Comparison of ENCODE assay signal across 32 cellular contexts in genomic region chr1:211484738-211485479, GRCh38. TPM values are rescaled to one million over a fixed set of nuclear protein-coding genes. Genes with fewer than 3 reads are reported as not detected.
A peak's percentile ranks its signal among the peaks of the same experiment; 100 is the strongest.
DNase-seq lines count a peak whose midpoint lies in the region; ATAC-seq and TF ChIP-seq lines count a peak whose summit lies in the region.
"Had no signal": no experiment of that assay in that cellular context is flagged by ENCODE, and none has a peak within 500 bp of the region (broad histone marks: within the 10 kb centered on the region; RNA-seq: fewer than 3 reads in every experiment).

No MANE protein-coding gene starts in this region.

- CTCF ChIA-PET in IMR-90 (lab: Yijun Ruan, JAX): interaction anchor here (1.1 to 1.8 kb wide), 3 partner anchors 9 to 161 kb away, joined by 4 to 6 read pairs (median 5); no protein-coding TSS in a partner anchor

- H2AFZ ChIP-seq in IMR-90 (replicated peaks; ENCODE audit: low read length, poor library complexity): peak overlapping the region; percentile 47
- H2AFZ ChIP-seq: hepatocyte had no signal

- H2BK20ac ChIP-seq in IMR-90 (ENCODE audit: low read depth, low read length): no peak overlapping the region

- no peak overlapping the region for H3K18ac ChIP-seq in IMR-90 (ENCODE audit: low read depth, low read length)

- H3K9me1 ChIP-seq in IMR-90 (ENCODE audit: insufficient read depth, low read length): peaks cover 2% of the 10 kb centered on the region; the same call in 1 of the 2 replicates

- intact Hi-C loops in IMR-90 (cut with micrococcal nuclease): no loop called here
- intact Hi-C loops in left cardiac atrium (cut with DNase I): no loop called here
- intact Hi-C loops in posterior vena cava (cut with DNase I): no loop called here
- intact Hi-C loops in activated T-helper 2 cell treated with anti-CD3 and anti-CD28 coated beads, Interferon-gamma antibody, Interleukin-2, Interleukin-4, amounts not matched to agents 10 μg/mL and 5 μg/mL and 100 μg/mL, durations not matched to agents 14 hours and 24 hours and 36 hours (cut with micrococcal nuclease): no loop called here

- POLR2A ChIA-PET in IMR-90 (lab: Charles Lee; ENCODE audit: unreplicated experiment): no interaction called here

- H4K91ac ChIP-seq in IMR-90 (ENCODE audit: insufficient read depth, low read depth, low read length): no peak overlapping the region

- H3K36me3 ChIP-seq in IMR-90 (ENCODE audit: control insufficient read depth, insufficient read depth, low read length): no peaks in the 10 kb centered on the region
- no peaks in the 10 kb centered on the region for H3K36me3 ChIP-seq in tibial nerve
- H3K36me3 ChIP-seq: HAP-1, prostate gland had no signal

- no peaks in the 10 kb centered on the region for H3K9me3 Mint-ChIP-seq in activated T-helper 2 cell treated with anti-CD3 and anti-CD28 coated beads, Interferon-gamma antibody, Interleukin-2, Interleukin-4, amounts not matched to agents 10 μg/mL and 5 μg/mL and 100 μg/mL, durations not matched to agents 14 hours and 24 hours and 36 hours
- H3K9me3 Mint-ChIP-seq: activated CD4-positive, alpha-beta T cell treated with anti-CD3 and anti-CD28 coated beads, Interleukin-2, amount 10 ng/mL, durations not matched to agents 24 days and 14 days; activated naive CD4-positive, alpha-beta T cell treated with anti-CD3 and anti-CD28 coated beads for 36 hours; activated T-cell treated with anti-CD3 and anti-CD28 coated beads, Interleukin-2, amount 50 U/mL, for 72 hours had no signal

- no peaks in the 10 kb centered on the region for H3K79me1 ChIP-seq in IMR-90 (ENCODE audit: low read depth in 1 of 2, low read length in 2 of 2)

- no peak overlapping the region for H4K8ac ChIP-seq in IMR-90 (ENCODE audit: low read depth in 2 of 2, low read length in 2 of 2)

- H3K23ac ChIP-seq in IMR-90 (ENCODE audit: low read depth, low read length): no peak overlapping the region

- H3K4me1 ChIP-seq in IMR-90 (ENCODE audit: control insufficient read depth, insufficient read depth, low read length) (no peaks in the 10 kb centered on the region), tibial nerve (no peaks in the 10 kb centered on the region)
- H3K4me1 ChIP-seq: HAP-1, prostate gland had no signal

- H2BK120ac ChIP-seq in IMR-90 (ENCODE audit: low read depth, low read length): no peak overlapping the region

- no peak for TF ChIP-seq RAD21 in IMR-90 (IDR thresholded peaks at IDR 0.05; ENCODE audit: low read length)

- no peaks in the 10 kb centered on the region for H3K36me3 Mint-ChIP-seq in activated T-helper 2 cell treated with anti-CD3 and anti-CD28 coated beads, Interferon-gamma antibody, Interleukin-2, Interleukin-4, amounts not matched to agents 10 μg/mL and 5 μg/mL and 100 μg/mL, durations not matched to agents 14 hours and 24 hours and 36 hours (ENCODE audit: low read depth)

- no peak overlapping the region for H2BK5ac ChIP-seq in IMR-90 (ENCODE audit: low read depth, low read length, poor library complexity, severe bottlenecking)

- no peak overlapping the region for H2AK9ac ChIP-seq in IMR-90 (replicated peaks; ENCODE audit: low read depth, low read length, poor library complexity)

- H3K14ac ChIP-seq in IMR-90 (replicated peaks; ENCODE audit: low read depth, low read length): no peak overlapping the region

- BruUV-seq in IMR-90 (replicated peaks; lab: Mats Ljungman, UMichigan): no TSS peak

- TF ChIP-seq EP300 in tibial nerve (IDR thresholded peaks at IDR 0.05): no peak

- peaks cover 22% of the 10 kb centered on the region for H3K27me3 ChIP-seq in IMR-90 (ENCODE audit: control insufficient read depth, insufficient read depth, low read length)
- peaks cover 0 to 2% of the 10 kb centered on the region in 2 donors for H3K27me3 ChIP-seq in tibial nerve
- H3K27me3 ChIP-seq: hepatocyte had no signal

- WGBS in IMR-90 (ENCODE audit: extremely low coverage in 2 of 2, insufficient read length in 1 of 2), 2 experiments: 100% methylated on average over 2 of the region's 12 CpGs; no CpG with 5 or more reads in 1 of the 2 experiments
- 66 to 71% methylated on average over 12 of the region's 12 CpGs for WGBS in tibial nerve, 2 donors

- peaks cover 5% of the 10 kb centered on the region for H3K4me1 Mint-ChIP-seq in activated T-helper 2 cell treated with anti-CD3 and anti-CD28 coated beads, Interferon-gamma antibody, Interleukin-2, Interleukin-4, amounts not matched to agents 10 μg/mL and 5 μg/mL and 100 μg/mL, durations not matched to agents 14 hours and 24 hours and 36 hours (ENCODE audit: low read depth)
- H3K4me1 Mint-ChIP-seq: activated CD4-positive, alpha-beta T cell treated with anti-CD3 and anti-CD28 coated beads, Interleukin-2, amount 10 ng/mL, durations not matched to agents 24 days and 14 days had no signal

- H3K9ac ChIP-seq in IMR-90 (ENCODE audit: low read depth, low read length): no peak overlapping the region

- H3K9me3 ChIP-seq in IMR-90 (ENCODE audit: control insufficient read depth, insufficient read depth, low read length) (no peaks in the 10 kb centered on the region), tibial nerve (no peaks in the 10 kb centered on the region)
- H3K9me3 ChIP-seq: HAP-1, prostate gland had no signal

- no peak overlapping the region for H2AK5ac ChIP-seq in IMR-90 (ENCODE audit: low read depth, low read length)

- dilution Hi-C loops in IMR-90 (cut with HindIII; ENCODE audit: low sequenced_read_pairs, unreplicated experiment): no loop called here

- H4K5ac ChIP-seq in IMR-90 (ENCODE audit: low read depth, low read length): no peak overlapping the region

- TF ChIP-seq CTCF in IMR-90 (conservative IDR thresholded peaks at IDR 0.05; ENCODE audit: low read depth, low read length) (no peak), tibial nerve (IDR thresholded peaks at IDR 0.05) (no peak)

- H3K27me3 Mint-ChIP-seq in activated T-helper 2 cell treated with anti-CD3 and anti-CD28 coated beads, Interferon-gamma antibody, Interleukin-2, Interleukin-4, amounts not matched to agents 10 μg/mL and 5 μg/mL and 100 μg/mL, durations not matched to agents 14 hours and 24 hours and 36 hours (ENCODE audit: low read depth): peaks cover 17% of the 10 kb centered on the region

- ATAC-seq in IMR-90 (ENCODE audit: low read depth): no peak
- ATAC-seq in left cardiac atrium: peak; percentile 78
- ATAC-seq in HG02759 (IDR thresholded peaks at IDR 0.05; ENCODE audit: unreplicated experiment): no peak
- no peak for ATAC-seq in GM18519 (IDR thresholded peaks at IDR 0.05; ENCODE audit: low FRiP score, unreplicated experiment)
- ATAC-seq: activated T-cell treated with anti-CD3 and anti-CD28 coated beads, Interleukin-2, amount 50 U/mL, for 72 hours; left colon had no signal

- H3K56ac ChIP-seq in IMR-90 (ENCODE audit: extremely low read depth, insufficient read depth, low read length): no peak overlapping the region

- no peak for TF ChIP-seq POLR2A in IMR-90 (IDR thresholded peaks at IDR 0.05; ENCODE audit: low read depth, low read length)
- TF ChIP-seq POLR2A in tibial nerve (IDR thresholded peaks at IDR 0.05): no peak

- H3K4me3 ChIP-seq in IMR-90 (ENCODE audit: insufficient read depth, low read depth, low read length) (no peak overlapping the region), tibial nerve (no peak overlapping the region)
- H3K4me3 ChIP-seq: dorsolateral prefrontal cortex, HAP-1, hepatocyte, prostate gland had no signal

- H2BK15ac ChIP-seq in IMR-90 (ENCODE audit: low read depth, low read length): no peak overlapping the region

- H3K4me2 ChIP-seq in IMR-90 (ENCODE audit: low read depth, low read length): no peak overlapping the region
- H3K4me2 ChIP-seq: hepatocyte had no signal

- no peaks in the 10 kb centered on the region for H4K20me1 ChIP-seq in IMR-90 (ENCODE audit: insufficient read depth, low read length)

- H3K4me3 Mint-ChIP-seq in activated T-helper 2 cell treated with anti-CD3 and anti-CD28 coated beads, Interferon-gamma antibody, Interleukin-2, Interleukin-4, amounts not matched to agents 10 μg/mL and 5 μg/mL and 100 μg/mL, durations not matched to agents 14 hours and 24 hours and 36 hours (ENCODE audit: low read depth): no peak overlapping the region
- H3K4me3 Mint-ChIP-seq: activated CD4-positive, alpha-beta T cell treated with anti-CD3 and anti-CD28 coated beads, Interleukin-2, amount 10 ng/mL, durations not matched to agents 24 days and 14 days; activated naive CD4-positive, alpha-beta T cell treated with anti-CD3 and anti-CD28 coated beads for 36 hours; activated T-cell treated with anti-CD3 and anti-CD28 coated beads, Interleukin-2, amount 50 U/mL, for 72 hours had no signal

- no peak overlapping the region for H3K4ac ChIP-seq in IMR-90 (ENCODE audit: low read depth, low read length)

- in situ Hi-C loops in IMR-90 (cut with MboI; ENCODE audit: low sequenced_read_pairs): no loop called here

- no peak overlapping the region for H3K27ac Mint-ChIP-seq in activated T-helper 2 cell treated with anti-CD3 and anti-CD28 coated beads, Interferon-gamma antibody, Interleukin-2, Interleukin-4, amounts not matched to agents 10 μg/mL and 5 μg/mL and 100 μg/mL, durations not matched to agents 14 hours and 24 hours and 36 hours
- H3K27ac Mint-ChIP-seq: activated CD4-positive, alpha-beta T cell treated with anti-CD3 and anti-CD28 coated beads, Interleukin-2, amount 10 ng/mL, durations not matched to agents 24 days and 14 days; activated naive CD4-positive, alpha-beta T cell treated with anti-CD3 and anti-CD28 coated beads for 36 hours; activated T-cell treated with anti-CD3 and anti-CD28 coated beads, Interleukin-2, amount 50 U/mL, for 72 hours had no signal

- H3K27ac ChIP-seq in IMR-90 (ENCODE audit: insufficient read depth, low read length): no peak overlapping the region
- H3K27ac ChIP-seq in tibial nerve: no peak overlapping the region
- H3K27ac ChIP-seq: dorsolateral prefrontal cortex, hepatocyte, HL-60, prostate gland, VCaP had no signal

- DNase-seq in IMR-90 (no peak), NCI-H82 treated with DMSO at 0.1 percent for 48 hours (lab: John Stamatoyannopoulos, UW; ENCODE audit: unreplicated experiment) (peak; percentile 99), left cardiac atrium (no peak), posterior vena cava (ENCODE audit: low spot score) (peak; percentile 38), tibial nerve (ENCODE audit: low spot score in 2 of 2) (no peak)
- no peak for DNase-seq in activated T-helper 2 cell treated with anti-CD3 and anti-CD28 coated beads, Interferon-gamma antibody, Interleukin-2, Interleukin-4, amounts not matched to agents 10 μg/mL and 5 μg/mL and 100 μg/mL, durations not matched to agents 14 hours and 24 hours and 36 hours (ENCODE audit: low spot score)
- DNase-seq: activated CD4-positive, alpha-beta T cell treated with anti-CD3 and anti-CD28 coated beads, Interleukin-2, amount 10 ng/mL, durations not matched to agents 24 days and 14 days; activated naive CD4-positive, alpha-beta T cell treated with anti-CD3 and anti-CD28 coated beads for 36 hours; activated T-cell treated with anti-CD3 and anti-CD28 coated beads, Interleukin-2, amount 50 U/mL, for 72 hours; cerebellar nuclear complex; COR-L47; DMS79 treated with DMSO at 0.1 percent for 48 hours; dorsolateral prefrontal cortex; GDM1; left colon; NCI-H2081 treated with DMSO at 0.1 percent for 48 hours; NCI-H2227 treated with DMSO at 0.1 percent for 48 hours; NCI-H748 treated with DMSO at 0.1 percent for 48 hours; RPMI8226; stimulated activated CD4-positive, alpha-beta T cell treated with anti-CD3 and anti-CD28 coated beads, Interleukin-15, amount 100 ng/mL, for 24 hours; stimulated activated CD4-positive, alpha-beta T cell treated with anti-CD3 and anti-CD28 coated beads, Interleukin-4, amount 100 ng/mL, for 4 hours; T1000 had no signal

RNA-seq across cellular contexts. Expression of gene RD3, which starts 7.1 kb away (rescaled TPM):
- not detected in 2 replicates for total RNA-seq in IMR-90 (2012; rRNA removed)
- polyA plus RNA-seq in IMR-90 (2012; rRNA removed): not detected in 2 replicates
- polyA plus RNA-seq in IMR-90 (2012; cell fraction: cytosol; rRNA removed): not detected in 2 replicates
- polyA plus RNA-seq in IMR-90 (2012; cell fraction: nucleus; rRNA removed; ENCODE audit: low replicate concordance): not detected in 2 replicates
- not detected for total RNA-seq in left cardiac atrium
- total RNA-seq in posterior vena cava: under 1 TPM; 0.10 to 0.69 TPM
- 1 to 10 TPM in 1 of 4 donors, under 1 TPM in 3; under 0.01 to 2.6 (median 0.41) TPM for total RNA-seq in tibial nerve
- not detected in 2 replicates for total RNA-seq in activated T-helper 2 cell treated with anti-CD3 and anti-CD28 coated beads, Interferon-gamma antibody, Interleukin-2, Interleukin-4, amounts not matched to agents 10 μg/mL and 5 μg/mL and 100 μg/mL, durations not matched to agents 14 hours and 24 hours and 36 hours
- total RNA-seq: activated CD4-positive, alpha-beta T cell treated with anti-CD3 and anti-CD28 coated beads, Interleukin-2, amount 10 ng/mL, durations not matched to agents 24 days and 14 days; activated CD8-positive, alpha-beta memory T cell treated with anti-CD3 and anti-CD28 coated beads for 36 hours; activated naive CD4-positive, alpha-beta T cell treated with anti-CD3 and anti-CD28 coated beads for 36 hours; activated T-cell treated with anti-CD3 and anti-CD28 coated beads, Interleukin-2, amount 50 U/mL, for 72 hours; frontal cortex; hepatocyte; left colon; SK-MEL-5 had no signal
- polyA plus RNA-seq: hepatocyte had no signal

Comparison
In these comparisons a context has a peak if more than half of its experiments do, and no peak if none do; other contexts are left out.
1. ATAC-seq: peak in left cardiac atrium (2 of 2); none in IMR-90 (single experiment), HG02759 (single experiment) and GM18519 (single experiment).
2. DNase-seq: peak in NCI-H82 treated with DMSO at 0.1 percent for 48 hours (single experiment) and posterior vena cava (single experiment); none in IMR-90 (single experiment), left cardiac atrium (single experiment), tibial nerve (0 of 2) and activated T-helper 2 cell treated with anti-CD3 and anti-CD28 coated beads, Interferon-gamma antibody, Interleukin-2, Interleukin-4, amounts not matched to agents 10 μg/mL and 5 μg/mL and 100 μg/mL, durations not matched to agents 14 hours and 24 hours and 36 hours (single experiment).